17 cellular contexts compared by ENCODE assay signal in the genomic region with DNA sequence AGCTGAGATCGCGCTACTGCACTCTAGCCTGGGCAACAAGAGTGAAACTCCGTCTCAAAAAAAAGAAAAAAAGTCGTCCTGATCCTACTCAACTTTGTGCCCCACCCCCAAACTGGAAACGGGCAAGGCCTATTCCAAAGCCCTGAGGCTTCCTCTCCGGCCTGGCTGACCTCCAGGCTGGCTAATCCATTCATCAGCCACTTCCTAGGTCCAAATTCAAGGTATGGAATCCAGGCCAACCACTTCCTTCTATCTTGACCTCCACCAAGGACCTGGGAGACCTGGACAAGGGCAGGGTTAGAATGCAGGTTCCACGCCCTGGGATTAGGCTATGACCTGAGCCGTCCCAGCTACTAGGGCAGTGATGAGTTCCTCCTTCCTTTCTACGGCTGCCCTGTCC. TPM values are rescaled to one million over a fixed set of nuclear protein-coding genes. Genes with fewer than 3 reads are reported as not detected.
DNase-seq lines count a peak whose midpoint lies in the region; ATAC-seq and TF ChIP-seq lines count a peak whose summit lies in the region.
"Had no signal": no experiment of that assay in that cellular context is flagged by ENCODE, and none has a peak within 500 bp of the region (broad histone marks: within the 10 kb centered on the region; RNA-seq: fewer than 3 reads in every experiment).

No MANE protein-coding gene starts in this region.

- H3K9me3 Mint-ChIP-seq in nephron progenitor cell, result peaks cover 7% of the 10 kb centered on the region
- H3K9me3 Mint-ChIP-seq: CD8-positive, alpha-beta T cell had no signal

- H3K27me3 Mint-ChIP-seq in nephron progenitor cell (ENCODE audit: low read depth, poor library complexity), result peaks cover 9% of the 10 kb centered on the region

- DNase-seq in ELR (ENCODE audit: low read depth) (peak; percentile 39), MG63 (peak; percentile 8), RWPE1 (ENCODE audit: low spot score) (no peak), nephron progenitor cell (no peak), DMS53 treated with DMSO at 0.1 percent for 48 hours (lab: John Stamatoyannopoulos, UW; ENCODE audit: unreplicated experiment) (no peak), head of caudate nucleus (no peak), RKO (ENCODE audit: low spot score) (no peak)
- DNase-seq: CD8-positive, alpha-beta T cell; COR-L47; DMS153; H9 had no signal

- H3K27ac Mint-ChIP-seq in nephron progenitor cell, result peak overlapping the region; percentile 51
- H3K27ac Mint-ChIP-seq: CD14-positive monocyte; CD8-positive, alpha-beta T cell; GM23338; H9 had no signal

- H3K4me3 Mint-ChIP-seq in nephron progenitor cell, result no peak overlapping the region
- H3K4me3 Mint-ChIP-seq: CD14-positive monocyte; CD8-positive, alpha-beta T cell; GM23338; H9 had no signal

- CTCF ChIA-PET in RWPE1 (lab: Yijun Ruan, JAX), result interaction anchor here (1.0 kb wide), 1 partner anchor 49 kb away, joined by 3 read pairs; no protein-coding TSS in a partner anchor

- H3K27ac ChIP-seq in RWPE1, result peak overlapping the region; percentile 0; the same call in 1 of the 2 replicates
- H3K27ac ChIP-seq: A549 had no signal

- H3K9me3 ChIP-seq in MG63, result no peaks in the 10 kb centered on the region
- H3K9me3 ChIP-seq: A549 had no signal

- no peak overlapping the region for H3K4me3 ChIP-seq in MG63
- H3K4me3 ChIP-seq: A549, GM23338, K562 had no signal

- peaks cover 17% of the 10 kb centered on the region for H3K4me1 Mint-ChIP-seq in nephron progenitor cell
- H3K4me1 Mint-ChIP-seq: CD14-positive monocyte, GM23338 had no signal

- H3K36me3 Mint-ChIP-seq in nephron progenitor cell (ENCODE audit: low read depth), result no peaks in the 10 kb centered on the region
- H3K36me3 Mint-ChIP-seq: CD14-positive monocyte; CD8-positive, alpha-beta T cell had no signal

- TF ChIP-seq CTCF in RWPE1 (conservative IDR thresholded peaks at IDR 0.05; ENCODE audit: low read depth) (no peak), nephron progenitor cell (IDR thresholded peaks at IDR 0.05) (no peak)

- H3K36me3 ChIP-seq in MG63, result no peaks in the 10 kb centered on the region

- intact Hi-C loops in head of caudate nucleus (cut with DNase I), result no loop called here

- no peaks in the 10 kb centered on the region for H3K27me3 ChIP-seq in MG63

- POLR2A ChIA-PET in RWPE1 (lab: Yijun Ruan, JAX; ENCODE audit: low non-redundant PET), result no interaction called here

- ATAC-seq in GM21390 (IDR thresholded peaks at IDR 0.05; ENCODE audit: unreplicated experiment), result no peak
- ATAC-seq: A549; CD8-positive, alpha-beta T cell; GM23338; K562 had no signal

RNA-seq across cellular contexts. Expression of gene EIF4H, which starts 20.4 kb away (rescaled TPM):
- total RNA-seq in MG63 (2014; rRNA removed; shearing (Covaris generic); ENCODE audit: low replicate concordance), result 300 and 364 TPM in 2 replicates

RNA-seq across cellular contexts. Expression of gene LAT2, which starts 56.1 kb away (rescaled TPM):
- total RNA-seq in MG63 (2014; rRNA removed; shearing (Covaris generic); ENCODE audit: low replicate concordance), result 0.20 TPM in 1 of 2 replicates, not detected in the other
- total RNA-seq: G401, GM23338 had no signal

Comparison
In these comparisons a context has a peak if more than half of its experiments do, and no peak if none do; other contexts are left out.
1. DNase-seq: peak in ELR (single experiment) and MG63 (single experiment); none in RWPE1 (single experiment), nephron progenitor cell (single experiment), DMS53 treated with DMSO at 0.1 percent for 48 hours (single experiment), head of caudate nucleus (0 of 42) and RKO (single experiment).